14 cellular contexts compared by ENCODE assay signal in the genomic region with DNA sequence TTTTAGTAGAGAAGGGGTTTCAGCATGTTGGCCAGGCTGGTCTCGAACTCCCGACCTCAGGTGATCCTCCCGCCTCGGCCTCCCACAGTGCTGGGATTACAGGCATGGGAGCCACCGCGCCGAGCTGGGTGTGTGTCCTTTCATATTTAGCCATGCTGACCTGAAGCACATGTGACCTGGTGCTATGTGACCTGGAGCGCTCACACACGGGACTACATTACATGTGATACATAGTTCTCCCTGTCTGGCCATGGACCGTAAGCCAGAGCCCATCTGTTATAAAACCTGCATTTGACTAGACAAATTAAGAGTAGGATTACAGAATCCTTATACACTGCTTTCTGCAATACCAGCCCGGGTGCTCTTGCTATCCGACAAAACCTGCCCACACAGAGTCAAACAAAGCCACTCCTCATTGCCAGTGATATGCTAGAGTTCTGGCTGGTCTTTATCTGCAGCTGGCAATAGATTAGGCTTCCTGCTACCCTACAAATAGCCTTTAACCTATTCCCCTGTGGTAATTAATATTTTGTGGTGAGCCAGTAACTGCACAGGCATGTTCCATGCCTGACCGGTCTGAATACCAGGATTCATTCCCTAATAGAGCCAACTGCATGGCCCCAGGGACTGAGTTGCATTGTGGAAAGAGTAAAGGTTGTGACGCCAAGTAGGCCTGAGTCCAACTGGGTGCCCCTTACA. TPM values are rescaled to one million over a fixed set of nuclear protein-coding genes. Genes with fewer than 3 reads are reported as not detected.
DNase-seq lines count a peak whose midpoint lies in the region; ATAC-seq, FAIRE-seq and TF ChIP-seq lines count a peak whose summit lies in the region.
"Had no signal": no experiment of that assay in that cellular context is flagged by ENCODE, and none has a peak within 500 bp of the region (broad histone marks: within the 10 kb centered on the region; RNA-seq: fewer than 3 reads in every experiment).

No MANE protein-coding gene starts in this region.

- no peaks in the 10 kb centered on the region for H4K20me1 ChIP-seq in MM.1S (ENCODE audit: insufficient read depth, low read length)

- H3K27ac ChIP-seq in foreskin keratinocyte: no peak overlapping the region
- no peak overlapping the region for H3K27ac ChIP-seq in MM.1S (ENCODE audit: low read length)
- H3K27ac ChIP-seq: cardiac muscle cell, neural progenitor cell, spleen had no signal

- no peak overlapping the region for H3K4me2 ChIP-seq in MM.1S (ENCODE audit: low read depth, low read length)
- H3K4me2 ChIP-seq: neural progenitor cell had no signal

- DNase-seq in HT-29 (ENCODE audit: low spot score): peak; percentile 60
- no peak for DNase-seq in adipocyte (ENCODE audit: low read depth)
- DNase-seq in foreskin keratinocyte: peak; percentile 66 to 80
- peak; percentile 52 for DNase-seq in renal cortical epithelial cell (ENCODE audit: low read depth)
- DNase-seq in putamen (ENCODE audit: low spot score): no peak
- DNase-seq in frontal cortex (ENCODE audit: low spot score in 2 of 2): no peak
- no peak for DNase-seq in MM.1S
- DNase-seq: hippocampal formation, NCI-H2081, SHP77 treated with DMSO at 0.1 percent for 48 hours, spleen had no signal

- ATAC-seq in foreskin keratinocyte: peak; percentile 10
- ATAC-seq in HG02852 (IDR thresholded peaks at IDR 0.05; ENCODE audit: unreplicated experiment): no peak

- FAIRE-seq in frontal cortex (lab: Jason Lieb, UNC): no peak

- no peaks in the 10 kb centered on the region for H3K9me3 ChIP-seq in adipocyte (ENCODE audit: control insufficient read depth, low read length)
- H3K9me3 ChIP-seq in MM.1S (replicated peaks; ENCODE audit: insufficient read depth, low read length): no peaks in the 10 kb centered on the region
- H3K9me3 ChIP-seq: spleen had no signal

- TF ChIP-seq CTCF in foreskin keratinocyte (conservative IDR thresholded peaks at IDR 0.05) (no peak), MM.1S (IDR thresholded peaks at IDR 0.05; ENCODE audit: low read length) (no peak)

- H3K36me3 ChIP-seq in adipocyte (ENCODE audit: control insufficient read depth, insufficient read depth, low read length, severe bottlenecking): no peaks in the 10 kb centered on the region
- H3K36me3 ChIP-seq in MM.1S (replicated peaks; ENCODE audit: insufficient read depth, low read length): no peaks in the 10 kb centered on the region
- H3K36me3 ChIP-seq: cardiac muscle cell, neural progenitor cell, spleen had no signal

- H3F3A ChIP-seq in MM.1S (ENCODE audit: insufficient read depth, low read length): no peaks in the 10 kb centered on the region

- no peak overlapping the region for H2AFZ ChIP-seq in MM.1S (ENCODE audit: low read length)
- H2AFZ ChIP-seq: neural progenitor cell had no signal

- H3K4me3 ChIP-seq in adipocyte (ENCODE audit: low read length) (no peak overlapping the region), MM.1S (ENCODE audit: low read length) (no peak overlapping the region)
- H3K4me3 ChIP-seq: cardiac muscle cell, neural progenitor cell, spleen had no signal

- peak overlapping the region; percentile 75 for H3K9ac ChIP-seq in adipocyte (ENCODE audit: low read length)
- no peak overlapping the region for H3K9ac ChIP-seq in MM.1S (ENCODE audit: low read length)
- H3K9ac ChIP-seq: neural progenitor cell had no signal

- H3K27me3 ChIP-seq in adipocyte (replicated peaks; ENCODE audit: control insufficient read depth, insufficient read depth, low read length) (no peaks in the 10 kb centered on the region), foreskin keratinocyte (no peaks in the 10 kb centered on the region), MM.1S (replicated peaks; ENCODE audit: insufficient read depth, low read length) (no peaks in the 10 kb centered on the region)
- H3K27me3 ChIP-seq: cardiac muscle cell, neural progenitor cell, spleen had no signal

- H3K79me2 ChIP-seq in MM.1S (ENCODE audit: low read length): no peaks in the 10 kb centered on the region

- H3K4me1 ChIP-seq in adipocyte (ENCODE audit: control insufficient read depth, insufficient read depth, low read length): peaks cover 74% of the 10 kb centered on the region
- H3K4me1 ChIP-seq in foreskin keratinocyte: peaks cover 21% of the 10 kb centered on the region
- H3K4me1 ChIP-seq in MM.1S (ENCODE audit: low read length): no peaks in the 10 kb centered on the region

- H3K9me2 ChIP-seq in MM.1S (replicated peaks; ENCODE audit: insufficient read depth, low read length): no peaks in the 10 kb centered on the region

RNA-seq across cellular contexts. Expression of a gene that starts 26.3 kb away (rescaled TPM):
- not detected in 2 replicates for total RNA-seq in HT-29 (2014; rRNA removed; shearing (Covaris generic))
- 6.9 and 7.8 TPM in 2 replicates for total RNA-seq in foreskin keratinocyte
- polyA plus RNA-seq in foreskin keratinocyte: 9.2 and 9.4 TPM in 2 replicates
- 4.7 and 12.6 TPM in 2 replicates for total RNA-seq in renal cortical epithelial cell
- total RNA-seq in frontal cortex: 22.0 TPM

Comparison
In these comparisons a context has a peak if more than half of its experiments do, and no peak if none do; other contexts are left out.
1. DNase-seq: peak in HT-29 (single experiment), foreskin keratinocyte (2 of 2) and renal cortical epithelial cell (single experiment); none in adipocyte (single experiment), putamen (single experiment), frontal cortex (0 of 2) and MM.1S (single experiment).